ENCODE assay signal across 11 cellular contexts in genomic region chr10:31698169-31698890, GRCh38.
DNase-seq lines count a peak whose midpoint lies in the region; ATAC-seq and TF ChIP-seq lines count a peak whose summit lies in the region.
"Had no signal": no experiment of that assay in that cellular context is flagged by ENCODE, and none has a peak within 500 bp of the region (broad histone marks: within the 10 kb centered on the region; RNA-seq: fewer than 3 reads in every experiment).

No MANE protein-coding gene starts in this region.

- no TSS peak for BruUV-seq in Caco-2 (replicated peaks; lab: Mats Ljungman, UMichigan)

- H3K4me1 Mint-ChIP-seq in Caco-2 (ENCODE audit: low read depth, unreplicated experiment), result no peaks in the 10 kb centered on the region

- H3K36me3 ChIP-seq in SJCRH30 (no peaks in the 10 kb centered on the region), Caco-2 (ENCODE audit: control insufficient read depth, insufficient read depth, low read length) (no peaks in the 10 kb centered on the region)

- H3K27ac Mint-ChIP-seq in Caco-2 (ENCODE audit: unreplicated experiment), result no peak overlapping the region

- POLR2A ChIA-PET in Caco-2 (lab: Charles Lee), result interaction anchor here (0.6 kb wide), 1 partner anchor 228 kb away, joined by 4 read pairs; no protein-coding TSS in a partner anchor

- peak; percentile 30 for DNase-seq in A172 (ENCODE audit: low spot score)
- no peak for DNase-seq in SJCRH30
- peak; percentile 96 for DNase-seq in fibroblast of mammary gland (ENCODE audit: low read depth)
- DNase-seq in omental fat pad (ENCODE audit: low spot score), result no peak
- no peak for DNase-seq in activated gamma-delta T cell (lab: John Stamatoyannopoulos, UW)
- DNase-seq in NCI-H2081 treated with DMSO at 0.1 percent for 48 hours (lab: John Stamatoyannopoulos, UW), result no peak
- DNase-seq in NCI-H1694 (lab: John Stamatoyannopoulos, UW), result no peak
- DNase-seq in Caco-2, result no peak
- DNase-seq: central memory CD4-positive, alpha-beta T cell; NCI-H2171 had no signal

- ATAC-seq in omental fat pad (ENCODE audit: low FRiP score), result peak; percentile 61

- H3K4me3 ChIP-seq in SJCRH30, result peak overlapping the region; percentile 52
- peak overlapping the region; percentile 17 for H3K4me3 ChIP-seq in fibroblast of mammary gland (ENCODE audit: control insufficient read depth, low read depth, low read length)
- no peak overlapping the region for H3K4me3 ChIP-seq in Caco-2 (ENCODE audit: low read depth, low read length)
- H3K4me3 ChIP-seq: A549 had no signal

- H3K27ac ChIP-seq in SJCRH30, result peak overlapping the region; percentile 91
- H3K27ac ChIP-seq: A549 had no signal

- no peak for TF ChIP-seq CTCF in fibroblast of mammary gland (conservative IDR thresholded peaks at IDR 0.05; ENCODE audit: control insufficient read depth, insufficient read depth, low read depth, low read length)
- TF ChIP-seq CTCF in omental fat pad (IDR thresholded peaks at IDR 0.05), result no peak
- no peak for TF ChIP-seq CTCF in Caco-2 (IDR thresholded peaks at IDR 0.05; ENCODE audit: insufficient read depth in 1 of 2, low read depth in 1 of 2, low read length in 1 of 2, severe bottlenecking in 1 of 2, unreplicated experiment in 1 of 2)

- H3K27me3 ChIP-seq in SJCRH30 (no peaks in the 10 kb centered on the region), Caco-2 (replicated peaks; ENCODE audit: control insufficient read depth, insufficient read depth, low read length) (no peaks in the 10 kb centered on the region; the same call in 1 of the 2 replicates)

- H3K9me3 Mint-ChIP-seq in Caco-2 (ENCODE audit: unreplicated experiment), result peaks cover 14% of the 10 kb centered on the region

- H3K9me3 ChIP-seq in SJCRH30 (replicated peaks), result peaks cover 7% of the 10 kb centered on the region
- H3K9me3 ChIP-seq in Caco-2, result peaks cover 14% of the 10 kb centered on the region

- H3K27me3 Mint-ChIP-seq in Caco-2 (ENCODE audit: insufficient read depth, unreplicated experiment), result peaks cover 7% of the 10 kb centered on the region

- CTCF ChIA-PET in Caco-2 (lab: Charles Lee), result no interaction called here

- no peak overlapping the region for H3K4me3 Mint-ChIP-seq in Caco-2 (ENCODE audit: unreplicated experiment)

- no peaks in the 10 kb centered on the region for H3K36me3 Mint-ChIP-seq in Caco-2 (ENCODE audit: insufficient read depth, unreplicated experiment)

- intact Hi-C loops in Caco-2 (cut with micrococcal nuclease; ENCODE audit: unreplicated experiment), result no loop called here

- peaks cover 36% of the 10 kb centered on the region for H3K4me1 ChIP-seq in SJCRH30
- no peaks in the 10 kb centered on the region for H3K4me1 ChIP-seq in Caco-2
- H3K4me1 ChIP-seq: A549 had no signal

Comparison
In these comparisons a context has a peak if more than half of its experiments do, and no peak if none do; other contexts are left out.
1. DNase-seq: peak in A172 (single experiment) and fibroblast of mammary gland (single experiment); none in SJCRH30 (0 of 2), omental fat pad (single experiment), activated gamma-delta T cell (single experiment), NCI-H2081 treated with DMSO at 0.1 percent for 48 hours (single experiment), NCI-H1694 (single experiment) and Caco-2 (0 of 2).